In the genomic region with DNA sequence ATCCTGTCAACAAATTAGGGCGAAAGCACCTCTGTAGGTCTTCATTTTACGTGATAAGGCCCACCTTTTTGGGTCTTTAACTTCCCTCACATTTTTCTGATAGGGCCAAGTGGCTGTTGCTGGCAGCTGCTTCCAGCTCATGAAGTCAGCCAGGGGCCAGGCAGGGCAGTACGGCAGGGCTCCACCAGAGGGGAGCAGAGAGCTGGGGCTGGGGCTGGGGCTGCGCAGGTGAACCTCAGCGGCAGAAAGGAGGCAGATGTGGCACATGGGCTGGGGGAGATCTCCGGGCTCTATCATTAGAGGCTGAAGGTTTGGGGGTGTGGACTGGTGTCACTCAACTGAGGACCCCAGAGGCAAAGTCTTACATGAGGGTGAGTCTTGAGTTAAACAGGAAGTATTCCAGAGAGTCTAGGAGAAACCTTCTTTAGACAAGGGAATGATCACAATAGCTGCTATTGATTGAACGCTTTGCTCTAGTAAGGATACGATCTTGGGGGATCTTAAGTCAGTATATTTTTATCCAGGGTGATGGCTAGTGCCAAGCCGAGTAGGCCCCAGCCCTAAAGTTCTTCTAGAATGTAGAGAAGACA, we compare ENCODE assay signal across 8 cellular contexts.
DNase-seq lines count a peak whose midpoint lies in the region; ATAC-seq and TF ChIP-seq lines count a peak whose summit lies in the region.

No MANE protein-coding gene starts in this region.

- ATAC-seq in GM21515 (IDR thresholded peaks at IDR 0.05; ENCODE audit: unreplicated experiment) (peak; percentile 96), right cardiac atrium (peak; percentile 77 to 86)

- CTCF ChIA-PET in Caco-2 (lab: Charles Lee), result interaction anchor here (0.6 to 1.9 kb wide), 16 partner anchors 8 to 1141 kb away, joined by 3 to 28 read pairs (median 4); no protein-coding TSS in a partner anchor

- POLR2A ChIA-PET in Caco-2 (lab: Charles Lee), result no interaction called here

- DNase-seq in Caco-2, result peak; percentile 60 to 86
- DNase-seq in T-helper 1 cell, result peak; percentile 32 to 55 (median 44)
- peak; percentile 79 for DNase-seq in activated naive CD8-positive, alpha-beta T cell treated with anti-CD3 and anti-CD28 coated beads for 36 hours
- DNase-seq in right cardiac atrium, result peak; percentile 30 to 83 (median 74)
- DNase-seq in stimulated activated CD4-positive, alpha-beta T cell treated with anti-CD3 and anti-CD28 coated beads, Interleukin-1b, Interleukin-23, amount 100 ng/mL, for 48 hours, result peak; percentile 71
- DNase-seq in cortex of kidney (lab: John Stamatoyannopoulos, UW), result no peak

- H3K9me3 ChIP-seq in Caco-2, result no peaks in the 10 kb centered on the region
- H3K9me3 ChIP-seq in right cardiac atrium (ENCODE audit: control insufficient read depth, low read length), result no peaks in the 10 kb centered on the region

- H3K27me3 ChIP-seq in Caco-2 (replicated peaks; ENCODE audit: control insufficient read depth, insufficient read depth, low read length), result no peaks in the 10 kb centered on the region
- H3K27me3 ChIP-seq in right cardiac atrium (ENCODE audit: control insufficient read depth, insufficient read depth), result no peaks in the 10 kb centered on the region

- no peaks in the 10 kb centered on the region for H3K36me3 ChIP-seq in Caco-2 (ENCODE audit: control insufficient read depth, insufficient read depth, low read length)

- no peak overlapping the region for H3K4me3 ChIP-seq in Caco-2 (ENCODE audit: low read depth, low read length)
- no peak overlapping the region for H3K4me3 ChIP-seq in right cardiac atrium (ENCODE audit: low read length)

- no peak for TF ChIP-seq EP300 in Ishikawa (IDR thresholded peaks at IDR 0.05; ENCODE audit: borderline replicate concordance)

- peak; percentile 80 for TF ChIP-seq RAD21 in Ishikawa (IDR thresholded peaks at IDR 0.05; ENCODE audit: low read depth)

- H3K4me1 ChIP-seq in Caco-2 (no peaks in the 10 kb centered on the region), right cardiac atrium (ENCODE audit: control insufficient read depth, insufficient read depth, low read length) (no peaks in the 10 kb centered on the region)

- H3K9me3 Mint-ChIP-seq in Caco-2 (ENCODE audit: unreplicated experiment), result no peaks in the 10 kb centered on the region
- H3K9me3 Mint-ChIP-seq in activated naive CD8-positive, alpha-beta T cell treated with anti-CD3 and anti-CD28 coated beads for 36 hours, result no peaks in the 10 kb centered on the region

- TF ChIP-seq CTCF in Caco-2 (IDR thresholded peaks at IDR 0.05; ENCODE audit: insufficient read depth in 1 of 2, low read depth in 1 of 2, low read length in 1 of 2, severe bottlenecking in 1 of 2, unreplicated experiment in 1 of 2), result peak; percentile 93 to 94

- no peak overlapping the region for H3K27ac Mint-ChIP-seq in Caco-2 (ENCODE audit: unreplicated experiment)
- no peak overlapping the region for H3K27ac Mint-ChIP-seq in activated naive CD8-positive, alpha-beta T cell treated with anti-CD3 and anti-CD28 coated beads for 36 hours

- H3K4me1 Mint-ChIP-seq in Caco-2 (ENCODE audit: low read depth, unreplicated experiment), result no peaks in the 10 kb centered on the region
- peaks cover 1% of the 10 kb centered on the region for H3K4me1 Mint-ChIP-seq in activated naive CD8-positive, alpha-beta T cell treated with anti-CD3 and anti-CD28 coated beads for 36 hours

- no peaks in the 10 kb centered on the region for H3K36me3 Mint-ChIP-seq in Caco-2 (ENCODE audit: insufficient read depth, unreplicated experiment)
- H3K36me3 Mint-ChIP-seq in activated naive CD8-positive, alpha-beta T cell treated with anti-CD3 and anti-CD28 coated beads for 36 hours, result no peaks in the 10 kb centered on the region

- intact Hi-C loops in Caco-2 (cut with micrococcal nuclease; ENCODE audit: unreplicated experiment), result loop anchor here (1.0 to 10.0 kb wide), 3 partner anchors 32 to 624 kb away; no protein-coding TSS in a partner anchor
- intact Hi-C loops in right cardiac atrium (cut with DNase I), result no loop called here

- H3K27ac ChIP-seq in right cardiac atrium (ENCODE audit: low read length), result no peak overlapping the region

- BruUV-seq in Caco-2 (replicated peaks; lab: Mats Ljungman, UMichigan), result no TSS peak

- H3K4me3 Mint-ChIP-seq in Caco-2 (ENCODE audit: unreplicated experiment), result no peak overlapping the region
- no peak overlapping the region for H3K4me3 Mint-ChIP-seq in activated naive CD8-positive, alpha-beta T cell treated with anti-CD3 and anti-CD28 coated beads for 36 hours

- WGBS in right cardiac atrium, result 71% methylated on average over 9 of the region's 9 CpGs

- H3K27me3 Mint-ChIP-seq in Caco-2 (ENCODE audit: insufficient read depth, unreplicated experiment), result no peaks in the 10 kb centered on the region
- H3K27me3 Mint-ChIP-seq in activated naive CD8-positive, alpha-beta T cell treated with anti-CD3 and anti-CD28 coated beads for 36 hours, result no peaks in the 10 kb centered on the region

TF ChIP-seq in Ishikawa, 13 proteins besides CTCF, POLR2A, EP300 and RAD21:
- no peak for TF ChIP-seq FOXM1 (IDR thresholded peaks at IDR 0.05; ENCODE audit: borderline replicate concordance, low read depth)
- no peak for TF ChIP-seq TEAD4 (IDR thresholded peaks at IDR 0.05)
- TF ChIP-seq, protein P1, sequence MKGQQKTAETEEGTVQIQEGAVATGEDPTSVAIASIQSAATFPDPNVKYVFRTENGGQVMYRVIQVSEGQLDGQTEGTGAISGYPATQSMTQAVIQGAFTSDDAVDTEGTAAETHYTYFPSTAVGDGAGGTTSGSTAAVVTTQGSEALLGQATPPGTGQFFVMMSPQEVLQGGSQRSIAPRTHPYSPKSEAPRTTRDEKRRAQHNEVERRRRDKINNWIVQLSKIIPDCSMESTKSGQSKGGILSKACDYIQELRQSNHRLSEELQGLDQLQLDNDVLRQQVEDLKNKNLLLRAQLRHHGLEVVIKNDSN (IDR thresholded peaks at IDR 0.05), result no peak
- TF ChIP-seq TCF12 (IDR thresholded peaks at IDR 0.05; ENCODE audit: low read depth), result no peak
- TF ChIP-seq TAF1 (IDR thresholded peaks at IDR 0.05; ENCODE audit: low read depth), result no peak
- TF ChIP-seq CREB1 (IDR thresholded peaks at IDR 0.05; ENCODE audit: low read depth), result no peak
- TF ChIP-seq, protein P2, sequence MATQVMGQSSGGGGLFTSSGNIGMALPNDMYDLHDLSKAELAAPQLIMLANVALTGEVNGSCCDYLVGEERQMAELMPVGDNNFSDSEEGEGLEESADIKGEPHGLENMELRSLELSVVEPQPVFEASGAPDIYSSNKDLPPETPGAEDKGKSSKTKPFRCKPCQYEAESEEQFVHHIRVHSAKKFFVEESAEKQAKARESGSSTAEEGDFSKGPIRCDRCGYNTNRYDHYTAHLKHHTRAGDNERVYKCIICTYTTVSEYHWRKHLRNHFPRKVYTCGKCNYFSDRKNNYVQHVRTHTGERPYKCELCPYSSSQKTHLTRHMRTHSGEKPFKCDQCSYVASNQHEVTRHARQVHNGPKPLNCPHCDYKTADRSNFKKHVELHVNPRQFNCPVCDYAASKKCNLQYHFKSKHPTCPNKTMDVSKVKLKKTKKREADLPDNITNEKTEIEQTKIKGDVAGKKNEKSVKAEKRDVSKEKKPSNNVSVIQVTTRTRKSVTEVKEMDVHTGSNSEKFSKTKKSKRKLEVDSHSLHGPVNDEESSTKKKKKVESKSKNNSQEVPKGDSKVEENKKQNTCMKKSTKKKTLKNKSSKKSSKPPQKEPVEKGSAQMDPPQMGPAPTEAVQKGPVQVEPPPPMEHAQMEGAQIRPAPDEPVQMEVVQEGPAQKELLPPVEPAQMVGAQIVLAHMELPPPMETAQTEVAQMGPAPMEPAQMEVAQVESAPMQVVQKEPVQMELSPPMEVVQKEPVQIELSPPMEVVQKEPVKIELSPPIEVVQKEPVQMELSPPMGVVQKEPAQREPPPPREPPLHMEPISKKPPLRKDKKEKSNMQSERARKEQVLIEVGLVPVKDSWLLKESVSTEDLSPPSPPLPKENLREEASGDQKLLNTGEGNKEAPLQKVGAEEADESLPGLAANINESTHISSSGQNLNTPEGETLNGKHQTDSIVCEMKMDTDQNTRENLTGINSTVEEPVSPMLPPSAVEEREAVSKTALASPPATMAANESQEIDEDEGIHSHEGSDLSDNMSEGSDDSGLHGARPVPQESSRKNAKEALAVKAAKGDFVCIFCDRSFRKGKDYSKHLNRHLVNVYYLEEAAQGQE (IDR thresholded peaks at IDR 0.05; ENCODE audit: low read depth), result no peak
- no peak for TF ChIP-seq YY1 (IDR thresholded peaks at IDR 0.05; ENCODE audit: low read depth)
- TF ChIP-seq, protein P3, sequence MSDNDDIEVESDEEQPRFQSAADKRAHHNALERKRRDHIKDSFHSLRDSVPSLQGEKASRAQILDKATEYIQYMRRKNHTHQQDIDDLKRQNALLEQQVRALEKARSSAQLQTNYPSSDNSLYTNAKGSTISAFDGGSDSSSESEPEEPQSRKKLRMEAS (IDR thresholded peaks at IDR 0.05), result no peak
- no peak for TF ChIP-seq EGR1 (IDR thresholded peaks at IDR 0.05)
- no peak for TF ChIP-seq CEBPB (IDR thresholded peaks at IDR 0.05)
- TF ChIP-seq NFIC (IDR thresholded peaks at IDR 0.05), result no peak
- TF ChIP-seq ZBTB7A (IDR thresholded peaks at IDR 0.05; ENCODE audit: low read depth), result no peak
